Comparison of ENCODE assay signal across 24 cellular contexts in genomic region chr1:119701659-119702058, GRCh38.
"Had no signal": no experiment of that assay in that cellular context is flagged by ENCODE, and none has a peak within 500 bp of the region (broad histone marks: within the 10 kb centered on the region; RNA-seq: fewer than 3 reads in every experiment).

No MANE protein-coding gene starts in this region.

- H3K9me3 ChIP-seq: colonic mucosa, gastrocnemius medialis had no signal

- H3K27me3 Mint-ChIP-seq: dendritic cell treated with granulocyte-macrophage colony-stimulating factor and Interleukin-4, amounts not matched to agents 40 ng/mL and 50 ng/mL, for 4 days had no signal

- ATAC-seq: effector memory CD8-positive, alpha-beta T cell; gastrocnemius medialis; gastroesophageal sphincter; heart left ventricle had no signal

- FAIRE-seq: colon, endometrium, endothelial cell of umbilical vein, frontal cortex had no signal

- H3K4me3 Mint-ChIP-seq: dendritic cell treated with granulocyte-macrophage colony-stimulating factor and Interleukin-4, amounts not matched to agents 40 ng/mL and 50 ng/mL, for 4 days; effector memory CD8-positive, alpha-beta T cell had no signal

- H3K27ac Mint-ChIP-seq: dendritic cell treated with granulocyte-macrophage colony-stimulating factor and Interleukin-4, amounts not matched to agents 40 ng/mL and 50 ng/mL, for 4 days; effector memory CD8-positive, alpha-beta T cell had no signal

- H3K4me1 ChIP-seq: colonic mucosa, esophagus muscularis mucosa, gastrocnemius medialis, gastroesophageal sphincter, heart left ventricle, heart right ventricle had no signal

- H3K36me3 ChIP-seq: colonic mucosa, esophagus muscularis mucosa, esophagus squamous epithelium, gastrocnemius medialis, gastroesophageal sphincter, heart left ventricle, heart right ventricle had no signal

- H3K27me3 ChIP-seq: colonic mucosa, esophagus squamous epithelium, foreskin keratinocyte, gastroesophageal sphincter, heart right ventricle had no signal

- H3K27ac ChIP-seq: colonic mucosa, coronary artery, dorsolateral prefrontal cortex, esophagus muscularis mucosa, esophagus squamous epithelium, foreskin keratinocyte, gastrocnemius medialis, gastroesophageal sphincter, heart left ventricle, heart right ventricle had no signal

- H3K4me3 ChIP-seq: colonic mucosa, coronary artery, dorsolateral prefrontal cortex, esophagus muscularis mucosa, esophagus squamous epithelium, gastrocnemius medialis, gastroesophageal sphincter, heart left ventricle, heart right ventricle had no signal

- DNase-seq: colonic mucosa; cortex of kidney; dermis blood vessel endothelial cell; dorsolateral prefrontal cortex; effector CD4-positive, alpha-beta T cell; effector CD8-positive, alpha-beta T cell; effector memory CD4-positive, alpha-beta T cell; effector memory CD8-positive, alpha-beta T cell; erythroblast; esophagus squamous epithelium; gastrocnemius medialis; glutamatergic neuron; head of caudate nucleus; heart left ventricle; heart right ventricle had no signal
